8 cellular contexts compared by ENCODE assay signal in the genomic region with DNA sequence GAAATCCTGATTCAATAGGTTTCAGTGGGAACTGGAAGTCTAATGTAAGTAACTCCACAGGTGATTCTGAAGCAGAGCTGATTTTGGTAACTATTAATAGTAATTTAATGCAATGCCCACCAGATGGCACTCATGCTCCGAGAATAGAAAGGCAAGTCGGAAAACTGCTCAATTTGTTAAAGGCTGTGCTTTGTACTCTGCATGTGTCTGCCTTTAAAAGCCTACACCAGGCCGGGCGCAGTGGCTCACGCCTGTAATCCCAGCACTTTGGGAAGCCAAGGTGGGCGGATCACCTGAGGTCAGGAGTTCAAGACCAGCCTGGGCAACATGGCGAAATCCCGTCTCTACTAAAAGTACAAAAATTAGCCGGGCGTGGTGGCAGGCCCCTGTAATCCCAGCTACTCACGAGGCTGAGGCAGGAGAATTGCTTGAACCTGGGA.
A peak's percentile ranks its signal among the peaks of the same experiment; 100 is the strongest.
DNase-seq lines count a peak whose midpoint lies in the region; TF ChIP-seq lines count a peak whose summit lies in the region.
"Not testable (repeated sequence)": the region's sequence is repeated elsewhere in the genome, so short reads cannot be mapped to it uniquely, and the experiment has no call there.

No MANE protein-coding gene starts in this region.

- not testable (repeated sequence) for H3K36me3 ChIP-seq in breast epithelium, transverse colon

- H3K27me3 ChIP-seq in breast epithelium, transverse colon: not testable (repeated sequence)

- H3K9me3 ChIP-seq in breast epithelium, transverse colon: not testable (repeated sequence)

- in situ Hi-C loops in transverse colon (cut with MboI; ENCODE audit: low pct_ligation_motif_present in 1 of 4, low pct_unique_long_range_greater_than_20kb in 1 of 4, low sequenced_read_pairs in 3 of 4): loop anchor here in 1 of 4 donors (25.0 kb wide), 1 partner anchor 427 kb away; a partner anchor contains a TSS

- not testable (repeated sequence) for H3K27ac ChIP-seq in breast epithelium, transverse colon

- intact Hi-C loops in breast epithelium (cut with DNase I; ENCODE audit: low total_unique reads); transverse colon (cut with DNase I; ENCODE audit: low total_unique reads): not testable (repeated sequence)

- DNase-seq in GM04503 (ENCODE audit: low read depth) (peak; percentile 18), HuH-7 (ENCODE audit: low spot score) (peak; percentile 29), NCI-H82 (lab: John Stamatoyannopoulos, UW) (peak; percentile 86), hippocampal formation (lab: John Stamatoyannopoulos, UW) (peak; percentile 57 to 85), pulmonary artery endothelial cell (ENCODE audit: low read depth, low spot score) (peak; percentile 60), transverse colon (peak; percentile 67)
- DNase-seq in activated CD4-positive, alpha-beta T cell treated with anti-CD3 and anti-CD28 coated beads for 24 hours (ENCODE audit: low read depth in 2 of 2): peak; percentile 31 to 47
- DNase-seq in breast epithelium (ENCODE audit: low spot score in 2 of 2): not testable (repeated sequence)

- H3K4me3 ChIP-seq in breast epithelium, transverse colon: not testable (repeated sequence)

- TF ChIP-seq POLR2A in breast epithelium (IDR thresholded peaks at IDR 0.05); transverse colon (IDR thresholded peaks at IDR 0.05): not testable (repeated sequence)

- TF ChIP-seq EP300 in transverse colon (IDR thresholded peaks at IDR 0.05; ENCODE audit: low read depth): not testable (repeated sequence)

- 19 to 20% methylated on average over 1 to 11 of the region's 11 CpGs for WGBS in transverse colon (ENCODE audit: low coverage in 1 of 2), 2 donors

- not testable (repeated sequence) for H3K4me1 ChIP-seq in breast epithelium, transverse colon

- TF ChIP-seq CTCF in breast epithelium (IDR thresholded peaks at IDR 0.05) (peak; percentile 31 to 52 (median 49)), transverse colon (IDR thresholded peaks at IDR 0.05) (peak; percentile 49 to 57 (median 53))
